8 cellular contexts compared by ENCODE assay signal in the genomic region with DNA sequence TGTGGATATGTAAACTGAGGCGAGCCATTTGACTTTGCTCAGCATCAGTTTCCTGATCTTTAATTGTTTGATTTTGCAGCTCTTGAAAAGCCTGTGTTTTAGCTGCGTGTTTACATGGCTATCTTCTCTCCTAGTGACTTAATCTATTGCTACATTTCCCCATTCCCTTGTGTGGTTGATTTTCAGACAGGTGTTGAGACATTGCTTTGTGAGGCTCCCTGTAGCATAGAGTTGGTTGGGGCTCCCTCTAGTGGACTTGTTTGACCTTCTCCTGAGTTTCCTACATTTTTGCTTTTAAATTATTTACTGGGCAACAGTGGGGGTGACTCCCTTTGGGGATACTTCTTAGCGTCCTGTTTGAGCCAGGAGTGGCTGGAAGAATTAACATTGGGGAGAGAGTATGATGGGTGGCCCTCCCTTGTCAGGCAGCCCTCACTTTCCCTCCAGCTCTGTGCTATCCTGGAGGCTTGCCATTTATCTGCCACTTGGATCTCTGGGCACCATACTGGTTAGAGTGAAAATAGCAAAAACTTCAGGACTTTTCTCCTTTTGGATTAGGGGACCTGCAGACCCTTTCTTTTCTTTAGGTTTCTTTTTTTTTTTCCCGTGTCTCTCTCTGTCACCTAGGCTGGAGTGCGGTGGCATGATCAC. TPM values are rescaled to one million over a fixed set of nuclear protein-coding genes. Genes with fewer than 3 reads are reported as not detected.
DNase-seq lines count a peak whose midpoint lies in the region; FAIRE-seq and TF ChIP-seq lines count a peak whose summit lies in the region.

No MANE protein-coding gene starts in this region.

- no peaks in the 10 kb centered on the region for H3K9me3 Mint-ChIP-seq in neural crest cell

- POLR2A ChIA-PET in AG04450 (lab: Yijun Ruan, JAX) = interaction anchor here (0.7 to 1.3 kb wide), 3 partner anchors 9 to 129 kb away, joined by 3 to 4 read pairs (median 3); a partner anchor contains a TSS

- no peak overlapping the region for H3K4me3 Mint-ChIP-seq in neural crest cell

- H3K27ac Mint-ChIP-seq in neural crest cell (ENCODE audit: unreplicated experiment) = no peak overlapping the region

- CTCF ChIA-PET in AG04450 (lab: Charles Lee) = interaction anchor here (0.5 to 6.5 kb wide), 51 partner anchors 8 to 455 kb away, joined by 3 to 64 read pairs (median 4); a partner anchor contains a TSS

- H3K9me3 ChIP-seq in AG04450 (ENCODE audit: control insufficient read depth, insufficient read depth, low read length) = no peaks in the 10 kb centered on the region
- no peaks in the 10 kb centered on the region for H3K9me3 ChIP-seq in thyroid gland

- intact Hi-C loops in thyroid gland (cut with DNase I) = loop anchor here (5.0 kb wide), 1 partner anchor 50 kb away; a partner anchor contains a TSS

- H3K27ac ChIP-seq in AG04450 (ENCODE audit: low read depth, low read length) (no peak overlapping the region), thyroid gland (no peak overlapping the region)

- no peaks in the 10 kb centered on the region for H3K36me3 Mint-ChIP-seq in neural crest cell (ENCODE audit: low read depth)

- peak; percentile 56 for FAIRE-seq in RCC 7860 (lab: Jason Lieb, UNC)

- no peak for TF ChIP-seq POLR2A in thyroid gland (IDR thresholded peaks at IDR 0.05)

- H3K27me3 Mint-ChIP-seq in neural crest cell (ENCODE audit: low read depth) = no peaks in the 10 kb centered on the region

- no peaks in the 10 kb centered on the region for H3K27me3 ChIP-seq in AG04450 (ENCODE audit: control insufficient read depth, insufficient read depth, low read length)
- no peaks in the 10 kb centered on the region for H3K27me3 ChIP-seq in thyroid gland

- WGBS in thyroid gland, 2 donors = 40 to 41% methylated on average over 5 of the region's 5 CpGs

- H3K4me3 ChIP-seq in AG04450 (ENCODE audit: low read depth, low read length) (no peak overlapping the region), thyroid gland (replicated peaks in 1 of 3) (no peak overlapping the region)

- DNase-seq in AG04450 (ENCODE audit: low read depth, low spot score) = peak; percentile 78
- DNase-seq in GM19238 (ENCODE audit: insufficient read length, low spot score) = peak; percentile 70
- peak; percentile 84 for DNase-seq in M059J (ENCODE audit: low read depth)
- DNase-seq in RCC 7860 (ENCODE audit: low spot score) = peak; percentile 63
- peak; percentile 58 to 70 for DNase-seq in activated T-cell treated with anti-CD3 and anti-CD28 coated beads, Interleukin-2, amount 50 U/mL, for 48 hours
- peak; percentile 86 for DNase-seq in fibroblast of peridontal ligament (ENCODE audit: extremely low read depth)
- peak; percentile 70 for DNase-seq in neural crest cell (ENCODE audit: low read depth, low spot score)
- DNase-seq in thyroid gland = peak; percentile 66 to 70

- H3K4me1 Mint-ChIP-seq in neural crest cell = peaks cover 4% of the 10 kb centered on the region

- H3K4me1 ChIP-seq in thyroid gland = peaks cover 7 to 14% of the 10 kb centered on the region in 2 donors

- peak; percentile 86 for TF ChIP-seq CTCF in AG04450 (IDR thresholded peaks at IDR 0.05; ENCODE audit: low read depth, low read length)
- TF ChIP-seq CTCF in neural crest cell (conservative IDR thresholded peaks at IDR 0.05) = peak; percentile 87
- peak; percentile 57 to 88 (median 80) for TF ChIP-seq CTCF in thyroid gland (IDR thresholded peaks at IDR 0.05)

- H3K36me3 ChIP-seq in thyroid gland = no peaks in the 10 kb centered on the region

RNA-seq across cellular contexts. Expression of a gene that starts 9.2 kb away (rescaled TPM):
- 19.9 and 24.3 TPM in 2 replicates for polyA plus RNA-seq in AG04450 (2011; rRNA removed)
- polyA minus RNA-seq in AG04450 (2011; rRNA and poly(A)+ RNA removed) = 23.6 and 28.2 TPM in 2 replicates
- total RNA-seq in M059J (2014; rRNA removed; shearing (Covaris generic)) = 9.0 and 18.8 TPM in 2 replicates
- total RNA-seq in neural crest cell (43.5 and 44.1 TPM in 2 replicates), thyroid gland (10 to 100 TPM in 3 of 4 donors, 1 to 10 TPM in 1; 9.4 to 14.5 (median 13.9) TPM)

RNA-seq across cellular contexts. Expression of a gene that starts 11.7 kb away (rescaled TPM):
- not detected in 2 replicates for polyA plus RNA-seq in AG04450 (2011; rRNA removed)
- not detected in 2 replicates for polyA minus RNA-seq in AG04450 (2011; rRNA and poly(A)+ RNA removed)
- not detected in 2 replicates for total RNA-seq in M059J (2014; rRNA removed; shearing (Covaris generic))
- total RNA-seq in neural crest cell (0.14 and 0.42 TPM in 2 replicates), thyroid gland (not detected)

RNA-seq across cellular contexts. Expression of a gene that starts 28.4 kb away (rescaled TPM):
- polyA plus RNA-seq in AG04450 (2011; rRNA removed) = 4.7 and 6.4 TPM in 2 replicates
- 7.8 and 11.7 TPM in 2 replicates for polyA minus RNA-seq in AG04450 (2011; rRNA and poly(A)+ RNA removed)
- total RNA-seq in M059J (2014; rRNA removed; shearing (Covaris generic)) = 15.9 and 16.8 TPM in 2 replicates
- total RNA-seq in neural crest cell (9.1 and 9.3 TPM in 2 replicates), thyroid gland (10 to 100 TPM; 13.3 to 33.1 (median 19.5) TPM)

RNA-seq across cellular contexts. Expression of a gene that starts 48.1 kb away (rescaled TPM):
- 0.21 and 0.30 TPM in 2 replicates for polyA plus RNA-seq in AG04450 (2011; rRNA removed)
- 0.51 and 1.1 TPM in 2 replicates for polyA minus RNA-seq in AG04450 (2011; rRNA and poly(A)+ RNA removed)
- total RNA-seq in M059J (2014; rRNA removed; shearing (Covaris generic)) = 0.49 TPM in 1 of 2 replicates, not detected in the other
- total RNA-seq in neural crest cell (3.1 and 3.3 TPM in 2 replicates), thyroid gland (1 to 10 TPM in 2 of 4 donors, under 1 TPM in 2; 0.13 to 1.6 (median 0.82) TPM)
